Comparison of ENCODE assay signal across 9 cellular contexts in the genomic region with DNA sequence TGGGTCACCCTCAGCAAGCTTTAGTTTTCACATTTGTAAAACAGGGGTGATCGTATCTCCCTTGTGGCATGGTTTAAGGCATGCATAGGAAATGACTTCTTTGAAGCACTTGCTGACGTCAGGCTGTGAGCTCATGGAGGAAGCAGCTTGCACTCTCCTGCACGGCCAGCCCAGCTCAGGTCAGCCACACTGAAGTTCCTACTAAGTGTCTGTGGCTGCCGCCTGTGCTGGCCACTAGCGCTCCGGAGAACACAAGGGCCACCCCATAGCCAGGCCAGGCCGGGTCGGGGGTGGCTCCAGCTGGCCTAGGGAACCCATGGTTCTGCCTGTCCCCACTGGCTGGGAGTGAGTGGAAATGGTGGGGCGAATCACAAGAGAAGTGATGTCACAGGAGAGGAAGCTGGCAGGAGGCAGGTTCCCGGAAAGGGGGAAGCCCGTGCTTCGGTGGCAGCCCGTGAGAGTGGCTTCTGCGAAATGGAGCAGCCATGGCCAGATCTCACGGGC. TPM values are rescaled to one million over a fixed set of nuclear protein-coding genes. Genes with fewer than 3 reads are reported as not detected.
DNase-seq lines count a peak whose midpoint lies in the region; ATAC-seq, FAIRE-seq and TF ChIP-seq lines count a peak whose summit lies in the region.
"Had no signal": no experiment of that assay in that cellular context is flagged by ENCODE, and none has a peak within 500 bp of the region (broad histone marks: within the 10 kb centered on the region; RNA-seq: fewer than 3 reads in every experiment).

No MANE protein-coding gene starts in this region.

- H2BK20ac ChIP-seq in H1 (ENCODE audit: low read length): no peak overlapping the region

- H4K91ac ChIP-seq in H1 (replicated peaks; ENCODE audit: insufficient read length, low read length): no peak overlapping the region

- H3K23ac ChIP-seq in H1 (ENCODE audit: insufficient read length): no peak overlapping the region

- no peak overlapping the region for H2BK12ac ChIP-seq in H1 (ENCODE audit: low read depth, low read length)

- no peak for TF ChIP-seq RAD21 in H1 (IDR thresholded peaks at IDR 0.05 in 1 of 2, conservative IDR thresholded peaks at IDR 0.05 in 1 of 2; ENCODE audit: low read depth in 2 of 2, low read length in 2 of 2)

- H3K27me3 ChIP-seq in H1 (replicated peaks in 1 of 4; ENCODE audit: control insufficient read depth in 3 of 4, extremely low read depth in 1 of 4, insufficient read depth in 3 of 4, low read length in 3 of 4): peaks cover 0 to 21% (median 11%) of the 10 kb centered on the region in 4 experiments; a peak in 5 of 7 replicates
- peaks cover 0 to 49% (median 0%) of the 10 kb centered on the region in 4 donors for H3K27me3 ChIP-seq in esophagus squamous epithelium

- H3K56ac ChIP-seq in H1 (replicated peaks; ENCODE audit: insufficient read length, low read depth, low read length): no peak overlapping the region

- no peaks in the 10 kb centered on the region for H3K9me3 ChIP-seq in H1 (ENCODE audit: insufficient read depth in 2 of 2, low read depth in 1 of 2, low read length in 1 of 2)
- no peaks in the 10 kb centered on the region for H3K9me3 ChIP-seq in esophagus squamous epithelium

- H3K4me3 Mint-ChIP-seq in HFFc6: no peak overlapping the region

- no peaks in the 10 kb centered on the region for H3K79me2 ChIP-seq in H1 (ENCODE audit: control insufficient read depth in 1 of 2, insufficient read depth in 2 of 2, low read length in 2 of 2)

- no peak for FAIRE-seq in H1 (lab: Jason Lieb, UNC)

- TF ChIP-seq POLR2A in H1 (IDR thresholded peaks at IDR 0.05; ENCODE audit: control extremely low read depth in 1 of 2, low read depth in 2 of 2, low read length in 2 of 2) (no peak), esophagus squamous epithelium (IDR thresholded peaks at IDR 0.05) (no peak)

- H4K5ac ChIP-seq in H1 (ENCODE audit: insufficient read length, low read depth, low read length): no peak overlapping the region

- H2BK120ac ChIP-seq in H1 (replicated peaks; ENCODE audit: low read depth, low read length): no peak overlapping the region

- WGBS in H1 (ENCODE audit: extremely low coverage in 1 of 2, insufficient coverage in 1 of 2, insufficient read length in 1 of 2, insufficient replicate concordance in 2 of 2, low coverage in 1 of 2, low lambda C conversion rate in 2 of 2, missing lambda C conversion rate in 1 of 2), 2 experiments: 78% methylated on average over 15 of the region's 15 CpGs; no CpG with 5 or more reads in 1 of the 2 experiments
- 61 to 72% methylated on average over 6 to 8 of the region's 15 CpGs for WGBS in esophagus squamous epithelium, 2 donors

- no peaks in the 10 kb centered on the region for H3K23me2 ChIP-seq in H1 (ENCODE audit: low read depth, low read length)

- no peaks in the 10 kb centered on the region for H3K79me1 ChIP-seq in H1 (ENCODE audit: low read depth, low read length)

- intact Hi-C loops in esophagus squamous epithelium (cut with DNase I): loop anchor here (5.0 kb wide), 1 partner anchor 123 kb away; no protein-coding TSS in a partner anchor

- H3K4me1 ChIP-seq in H1 (replicated peaks in 1 of 4; ENCODE audit: control insufficient read depth in 3 of 4, insufficient read depth in 4 of 4, low read length in 3 of 4) (peaks cover 0 to 3% (median under 1%) of the 10 kb centered on the region in 4 experiments; a peak in 3 of 7 replicates), esophagus squamous epithelium (peaks cover 0 to 6% (median 0%) of the 10 kb centered on the region in 3 donors)

- H3K4me2 ChIP-seq in H1 (ENCODE audit: insufficient read depth in 1 of 2, low read depth in 2 of 2, low read length in 2 of 2): no peak overlapping the region

- no peak overlapping the region for H3K4ac ChIP-seq in H1 (replicated peaks; ENCODE audit: insufficient read length, low read depth, low read length)

- no peak overlapping the region for H3K14ac ChIP-seq in H1 (ENCODE audit: insufficient read length)

- no peak overlapping the region for H2AFZ ChIP-seq in H1 (ENCODE audit: low read length)

- no peak overlapping the region for H3K9ac ChIP-seq in H1 (replicated peaks in 1 of 4; ENCODE audit: extremely low read depth in 1 of 4, low read depth in 3 of 4, low read length in 3 of 4)

- H4K8ac ChIP-seq in H1 (ENCODE audit: extremely low read depth, insufficient read depth, low read length): no peak overlapping the region

- no peak for TF ChIP-seq EP300 in H1 (IDR thresholded peaks at IDR 0.05; ENCODE audit: borderline replicate concordance in 1 of 2, low read depth in 2 of 2, low read length in 2 of 2)

- POLR2A ChIA-PET in H1 (lab: Charles Lee; ENCODE audit: partially characterized antibody): interaction anchor here (1.0 to 1.5 kb wide), 2 partner anchors 10 to 59 kb away, joined by 3 to 4 read pairs; no protein-coding TSS in a partner anchor

- no peak for TF ChIP-seq CTCF in HFFc6 (IDR thresholded peaks at IDR 0.05)
- no peak for TF ChIP-seq CTCF in H1 (IDR thresholded peaks at IDR 0.05; ENCODE audit: control extremely low read depth in 1 of 3, insufficient read depth in 1 of 3, low read depth in 1 of 3, low read length in 3 of 3)
- no peak for TF ChIP-seq CTCF in esophagus squamous epithelium (IDR thresholded peaks at IDR 0.05)

- H3K36me3 ChIP-seq in H1 (ENCODE audit: control insufficient read depth in 2 of 4, insufficient read depth in 4 of 4, low read length in 3 of 4) (no peaks in the 10 kb centered on the region), esophagus squamous epithelium (no peaks in the 10 kb centered on the region)

- H3K9me3 Mint-ChIP-seq in HFFc6: no peaks in the 10 kb centered on the region

- no peaks in the 10 kb centered on the region for H3K36me3 Mint-ChIP-seq in HFFc6 (ENCODE audit: low read depth)

- H3K4me3 ChIP-seq in H1 (ENCODE audit: extremely low read depth in 1 of 4, insufficient read depth in 2 of 4, low read depth in 3 of 4, low read length in 4 of 4) (no peak overlapping the region), esophagus squamous epithelium (no peak overlapping the region)

- no peak overlapping the region for H3K27ac Mint-ChIP-seq in HFFc6

- DNase-seq in HFFc6 (peak; percentile 41), H1 (ENCODE audit: low read depth in 1 of 2, low spot score in 2 of 2) (no peak), NCI-H446 treated with DMSO at 0.1 percent for 48 hours (lab: John Stamatoyannopoulos, UW) (no peak), esophagus squamous epithelium (lab: John Stamatoyannopoulos, UW) (no peak), GM03348 (ENCODE audit: low spot score) (no peak)
- peak; percentile 84 to 88 for DNase-seq in activated CD4-positive, alpha-beta T cell treated with anti-CD3 and anti-CD28 coated beads, Interleukin-2, amount 50 U/mL, for 48 hours
- DNase-seq in stimulated activated CD4-positive, alpha-beta T cell treated with anti-CD3 and anti-CD28 coated beads, TNF-alpha, amount 100 ng/mL, for 24 hours (ENCODE audit: low read depth in 3 of 3): peak; percentile 45 to 81 (median 54)

- H3K27ac ChIP-seq in H1 (ENCODE audit: low read depth, low read length) (no peak overlapping the region), esophagus squamous epithelium (peak overlapping the region in 2 of 4 donors; percentile 25 to 34)

- H3K4me1 Mint-ChIP-seq in HFFc6 (ENCODE audit: low read depth): peaks cover 15% of the 10 kb centered on the region

- H3K18ac ChIP-seq in H1 (ENCODE audit: extremely low read depth, low read length): no peak overlapping the region

- H4K20me1 ChIP-seq in H1 (replicated peaks in 1 of 2; ENCODE audit: control insufficient read depth in 1 of 2, insufficient read depth in 2 of 2, low read length in 2 of 2): peaks cover 0 to 2% of the 10 kb centered on the region in 2 experiments

- CTCF ChIA-PET in H1 (lab: Charles Lee; ENCODE audit: partially characterized antibody): interaction anchor here (0.8 to 2.6 kb wide), 15 partner anchors 9 to 161 kb away, joined by 3 to 24 read pairs (median 3); no protein-coding TSS in a partner anchor

- H2BK5ac ChIP-seq in H1 (ENCODE audit: low read depth, low read length): no peak overlapping the region

- H3K27me3 Mint-ChIP-seq in HFFc6 (ENCODE audit: insufficient read depth): peaks cover 34% of the 10 kb centered on the region

- ATAC-seq in GM19023 (IDR thresholded peaks at IDR 0.05; ENCODE audit: unreplicated experiment): no peak
- ATAC-seq: Panc1 had no signal

- no peak overlapping the region for H2BK15ac ChIP-seq in H1 (ENCODE audit: low read length)

- H2AK5ac ChIP-seq in H1 (ENCODE audit: low read depth, low read length): no peak overlapping the region; the same call in 1 of the 2 replicates

TF ChIP-seq in H1, 55 proteins besides CTCF, POLR2A, EP300 and RAD21:
- TF ChIP-seq GABPA (IDR thresholded peaks at IDR 0.05; ENCODE audit: borderline replicate concordance, insufficient read depth, low read length) (no peak), BACH1 (IDR thresholded peaks at IDR 0.05; ENCODE audit: low read length) (no peak), CREB1 (IDR thresholded peaks at IDR 0.05) (peak; percentile 65)

RNA-seq across cellular contexts. Expression of a gene that starts 28.2 kb away (rescaled TPM):
- 10 to 100 TPM; 39.8 to 46.4 (median 43.3) TPM for total RNA-seq in HFFc6 (2021; fragmentation: NEBNext Ultra II Directional; extraction: Animal tissue kit (Norgen Biotek cat#: 25700))
- total RNA-seq in H1 (2021; fragmentation: NEBNext Ultra II Directional; extraction: Animal tissue kit (Norgen Biotek cat#: 25700)): 35.8 and 39.4 TPM in 2 replicates
- 44.0 and 69.0 TPM in 2 replicates for polyA plus RNA-seq in H1 (2011; rRNA removed)
- polyA plus RNA-seq in H1 (2011; cell fraction: cytosol; rRNA removed): 47.9 TPM
- 87.7 TPM for polyA plus RNA-seq in H1 (2011; cell fraction: nucleus; rRNA removed)
- 24.9 to 38.8 TPM (median 38.0 TPM) in 4 replicates for polyA plus RNA-seq in H1 (2012, experiment 1 of 2)
- 36.2 TPM for polyA plus RNA-seq in H1 (2012, experiment 2 of 2)
- polyA plus RNA-seq in H1 (2013, experiment 1 of 2): 21.4 TPM
- 23.8 TPM for polyA plus RNA-seq in H1 (2013, experiment 2 of 2)
- 22.1 and 45.1 TPM in 2 replicates for polyA minus RNA-seq in H1 (2011; rRNA and poly(A)+ RNA removed)
- 20.6 TPM for polyA minus RNA-seq in H1 (2011; cell fraction: cytosol; rRNA and poly(A)+ RNA removed)
- 27.7 TPM for polyA minus RNA-seq in H1 (2011; cell fraction: nucleus; rRNA and poly(A)+ RNA removed)
- 10 to 100 TPM in 1 of 4 donors, 1 to 10 TPM in 3; 1.1 to 10.7 (median 6.5) TPM for total RNA-seq in esophagus squamous epithelium

RNA-seq across cellular contexts. Expression of a gene that starts 29.8 kb away (rescaled TPM):
- not detected for total RNA-seq in HFFc6 (2021; fragmentation: NEBNext Ultra II Directional; extraction: Animal tissue kit (Norgen Biotek cat#: 25700))
- total RNA-seq in H1 (2021; fragmentation: NEBNext Ultra II Directional; extraction: Animal tissue kit (Norgen Biotek cat#: 25700)): not detected in 2 replicates
- polyA plus RNA-seq in H1 (2011; rRNA removed): 0.02 and 0.05 TPM in 2 replicates
- polyA plus RNA-seq in H1 (2011; cell fraction: cytosol; rRNA removed): 0.06 TPM
- polyA plus RNA-seq in H1 (2011; cell fraction: nucleus; rRNA removed): 0.19 TPM
- 0.13 to 0.27 TPM (median 0.19 TPM) in 4 replicates for polyA plus RNA-seq in H1 (2012, experiment 1 of 2)
- 0.09 TPM for polyA plus RNA-seq in H1 (2012, experiment 2 of 2)
- 0.02 TPM for polyA plus RNA-seq in H1 (2013, experiment 1 of 2)
- polyA plus RNA-seq in H1 (2013, experiment 2 of 2): 0.02 TPM
- not detected in 2 replicates for polyA minus RNA-seq in H1 (2011; rRNA and poly(A)+ RNA removed)
- not detected for polyA minus RNA-seq in H1 (2011; cell fraction: cytosol; rRNA and poly(A)+ RNA removed)
- polyA minus RNA-seq in H1 (2011; cell fraction: nucleus; rRNA and poly(A)+ RNA removed): not detected
- total RNA-seq in esophagus squamous epithelium: under 1 TPM in 2 of 4 donors, not detected in 2; under 0.01 to 0.09 TPM

Comparison
In these comparisons a context has a peak if more than half of its experiments do, and no peak if none do; other contexts are left out.
1. DNase-seq: peak in HFFc6 (single experiment), activated CD4-positive, alpha-beta T cell treated with anti-CD3 and anti-CD28 coated beads, Interleukin-2, amount 50 U/mL, for 48 hours (2 of 2) and stimulated activated CD4-positive, alpha-beta T cell treated with anti-CD3 and anti-CD28 coated beads, TNF-alpha, amount 100 ng/mL, for 24 hours (3 of 3); none in H1 (0 of 2), NCI-H446 treated with DMSO at 0.1 percent for 48 hours (single experiment), esophagus squamous epithelium (single experiment) and GM03348 (single experiment).